18 cellular contexts compared by ENCODE assay signal in genomic region chr1:76083189-76083588, GRCh38. TPM values are rescaled to one million over a fixed set of nuclear protein-coding genes. Genes with fewer than 3 reads are reported as not detected.
DNase-seq lines count a peak whose midpoint lies in the region; ATAC-seq and TF ChIP-seq lines count a peak whose summit lies in the region.
"Had no signal": no experiment of that assay in that cellular context is flagged by ENCODE, and none has a peak within 500 bp of the region (broad histone marks: within the 10 kb centered on the region; RNA-seq: fewer than 3 reads in every experiment).

No MANE protein-coding gene starts in this region.

- H3K27ac ChIP-seq in GM23338 (ENCODE audit: low read depth), result no peak overlapping the region

- intact Hi-C loops in Right ventricle myocardium inferior (cut with DNase I), result no loop called here
- intact Hi-C loops in cardiac septum (cut with DNase I), result loop anchor here (2.0 kb wide), 1 partner anchor 56 kb away; no protein-coding TSS in a partner anchor
- intact Hi-C loops in CD14-positive monocyte (cut with micrococcal nuclease), result no loop called here

- no peaks in the 10 kb centered on the region; the same call in 1 of the 2 replicates for H4K20me1 ChIP-seq in GM23338 (replicated peaks; ENCODE audit: insufficient read depth)

- no peak overlapping the region for H2AFZ ChIP-seq in GM23338

- ATAC-seq in Right ventricle myocardium inferior (no peak), naive B cell (ENCODE audit: low read depth in 2 of 2) (peak; percentile 37 to 58), HG03196 (IDR thresholded peaks at IDR 0.05; ENCODE audit: unreplicated experiment) (no peak), GM23338 (no peak), GM21423 (IDR thresholded peaks at IDR 0.05; ENCODE audit: unreplicated experiment) (no peak)
- ATAC-seq: CD8-positive, alpha-beta T cell; HepG2 had no signal

- no peak overlapping the region for H3K4me3 ChIP-seq in GM23338
- H3K4me3 ChIP-seq: MG63 had no signal

- no peaks in the 10 kb centered on the region for H3K27me3 ChIP-seq in GM23338 (ENCODE audit: insufficient read depth)
- H3K27me3 ChIP-seq: MG63 had no signal

- H3K27ac Mint-ChIP-seq in naive B cell, result peak overlapping the region in 4 of 6 donors; percentile 1 to 35 (median 16)
- H3K27ac Mint-ChIP-seq in GM23338, result no peak overlapping the region; the same call in 1 of the 2 replicates
- no peak overlapping the region for H3K27ac Mint-ChIP-seq in CD14-positive monocyte
- H3K27ac Mint-ChIP-seq: activated naive CD4-positive, alpha-beta T cell treated with anti-CD3 and anti-CD28 coated beads, Interleukin-2, amount 50 U/mL, for 24 hours; CD8-positive, alpha-beta T cell; endodermal cell had no signal

- no peaks in the 10 kb centered on the region for H3K36me3 ChIP-seq in GM23338 (ENCODE audit: insufficient read depth)
- H3K36me3 ChIP-seq: MG63 had no signal

- H3K36me3 Mint-ChIP-seq in naive B cell (no peaks in the 10 kb centered on the region), GM23338 (ENCODE audit: low read depth) (no peaks in the 10 kb centered on the region), CD14-positive monocyte (peaks cover 0 to 2% of the 10 kb centered on the region in 2 donors)
- H3K36me3 Mint-ChIP-seq: activated naive CD4-positive, alpha-beta T cell treated with anti-CD3 and anti-CD28 coated beads, Interleukin-2, amount 50 U/mL, for 24 hours; CD8-positive, alpha-beta T cell had no signal

- no peaks in the 10 kb centered on the region for H3K9me2 ChIP-seq in GM23338 (ENCODE audit: insufficient read depth)

- H3K4me1 ChIP-seq in GM23338 (ENCODE audit: insufficient read depth), result peaks cover 29% of the 10 kb centered on the region

- H3K9me3 Mint-ChIP-seq in naive B cell (peaks cover 0 to 4% (median 0%) of the 10 kb centered on the region in 7 donors), GM23338 (no peaks in the 10 kb centered on the region), CD14-positive monocyte (peaks cover 0 to 4% (median 0%) of the 10 kb centered on the region in 7 donors)
- H3K9me3 Mint-ChIP-seq: activated naive CD4-positive, alpha-beta T cell treated with anti-CD3 and anti-CD28 coated beads, Interleukin-2, amount 50 U/mL, for 24 hours; CD8-positive, alpha-beta T cell; endodermal cell had no signal

- TF ChIP-seq CTCF in GM23338 (conservative IDR thresholded peaks at IDR 0.05; ENCODE audit: low read depth in 2 of 2) (no peak), CD14-positive monocyte (IDR thresholded peaks at IDR 0.05) (no peak)

- H3K27me3 Mint-ChIP-seq in naive B cell, result no peaks in the 10 kb centered on the region
- H3K27me3 Mint-ChIP-seq in GM23338 (ENCODE audit: insufficient read depth, low read depth, poor library complexity), result no peaks in the 10 kb centered on the region
- peaks cover 0 to 2% (median 2%) of the 10 kb centered on the region in 3 donors for H3K27me3 Mint-ChIP-seq in CD14-positive monocyte (ENCODE audit: low read depth in 3 of 3)
- H3K27me3 Mint-ChIP-seq: activated naive CD4-positive, alpha-beta T cell treated with anti-CD3 and anti-CD28 coated beads, Interleukin-2, amount 50 U/mL, for 24 hours had no signal

- H3F3A ChIP-seq in GM23338 (replicated peaks; ENCODE audit: low read depth), result no peaks in the 10 kb centered on the region

- peaks cover 87% of the 10 kb centered on the region for H3K79me2 ChIP-seq in GM23338 (replicated peaks; ENCODE audit: insufficient read depth)

- H3K4me1 Mint-ChIP-seq in naive B cell (peaks cover 30 to 51% (median 38%) of the 10 kb centered on the region in 3 donors), GM23338 (peaks cover 63% of the 10 kb centered on the region), CD14-positive monocyte (peaks cover 24% of the 10 kb centered on the region)
- H3K4me1 Mint-ChIP-seq: activated naive CD4-positive, alpha-beta T cell treated with anti-CD3 and anti-CD28 coated beads, Interleukin-2, amount 50 U/mL, for 24 hours had no signal

- no peak overlapping the region for H3K4me2 ChIP-seq in GM23338

- H3K4me3 Mint-ChIP-seq in naive B cell (peak overlapping the region in 6 of 8 donors; percentile 2 to 54 (median 33)), GM23338 (no peak overlapping the region), CD14-positive monocyte (peak overlapping the region in 1 of 2 donors; percentile 20)
- H3K4me3 Mint-ChIP-seq: activated naive CD4-positive, alpha-beta T cell treated with anti-CD3 and anti-CD28 coated beads, Interleukin-2, amount 50 U/mL, for 24 hours; CD8-positive, alpha-beta T cell; endodermal cell had no signal

- DNase-seq in Right ventricle myocardium inferior (ENCODE audit: missing footprints) (peak; percentile 65), cardiac septum (ENCODE audit: low spot score) (no peak), anterior cingulate cortex (lab: John Stamatoyannopoulos, UW) (peak in 34 of 58 donors; percentile 0 to 76 (median 24)), naive B cell (peak; percentile 10), GM23338 (ENCODE audit: low spot score) (no peak), CD14-positive monocyte (ENCODE audit: low spot score) (no peak)
- DNase-seq: activated CD4-positive, alpha-beta T cell treated with anti-CD3 and anti-CD28 coated beads for 4 hours; activated CD8-positive, alpha-beta memory T cell treated with anti-CD3 and anti-CD28 coated beads, Interleukin-2, amount 50 U/mL, for 48 hours; CD8-positive, alpha-beta T cell; endodermal cell; MG63; NCI-H748 treated with DMSO at 0.1 percent for 48 hours; occipital lobe; stimulated activated CD4-positive, alpha-beta T cell treated with anti-CD3 and anti-CD28 coated beads, Interleukin-2, amount 100 ng/mL, for 48 hours had no signal

TF ChIP-seq in GM23338, 12 proteins besides CTCF, POLR2A, EP300 and RAD21:
- TF ChIP-seq ZNF462 (CRISPR knock-in tag; IDR thresholded peaks at IDR 0.05) (no peak), STAT1 (IDR thresholded peaks at IDR 0.05; ENCODE audit: unreplicated experiment) (no peak), ZNF114 (CRISPR knock-in tag; IDR thresholded peaks at IDR 0.05) (no peak), JUNB (IDR thresholded peaks at IDR 0.05; ENCODE audit: unreplicated experiment) (no peak), POLR2AphosphoS5 (IDR thresholded peaks at IDR 0.05; ENCODE audit: low read depth) (no peak), EZH2 (IDR thresholded peaks at IDR 0.05; ENCODE audit: low read depth, unreplicated experiment) (no peak)
TF ChIP-seq in GM23338: peak in this region for 0.

RNA-seq across cellular contexts. Expression of gene ST6GALNAC3, which starts 8.6 kb away (rescaled TPM):
- total RNA-seq in Right ventricle myocardium inferior (3.9 TPM), cardiac septum (4.1 TPM)
- polyA plus RNA-seq in naive B cell (ENCODE audit: low read depth in 6 of 6) (10 to 100 TPM in 4 of 6 donors, 1 to 10 TPM in 2; 3.8 to 12.9 (median 10.5) TPM), GM23338 (2016; fragmentation: Nextera tagmentation; extraction: Ambion mirVana) (4.7 and 5.5 TPM in 2 replicates), CD14-positive monocyte (1 to 10 TPM; 6.5 to 9.2 TPM)
- total RNA-seq in GM23338 (2014; rRNA removed; shearing (Covaris generic)), result 11.6 and 14.2 TPM in 2 replicates
- total RNA-seq: HepG2 had no signal
- polyA plus RNA-seq: HepG2 had no signal

Comparison
In these comparisons a context has a peak if more than half of its experiments do, and no peak if none do; other contexts are left out.
1. DNase-seq: peak in Right ventricle myocardium inferior (single experiment), anterior cingulate cortex (34 of 58) and naive B cell (single experiment); none in cardiac septum (single experiment), GM23338 (single experiment) and CD14-positive monocyte (single experiment).
2. ATAC-seq: peak in naive B cell (2 of 2); none in Right ventricle myocardium inferior (single experiment), HG03196 (single experiment), GM23338 (single experiment) and GM21423 (single experiment).
3. H3K27ac Mint-ChIP-seq: peak in naive B cell (4 of 6); none in GM23338 (single experiment) and CD14-positive monocyte (0 of 7).